ENCODE assay signal across 23 cellular contexts in genomic region chr5:96322217-96322616, GRCh38.
"Had no signal": no experiment of that assay in that cellular context is flagged by ENCODE, and none has a peak within 500 bp of the region (broad histone marks: within the 10 kb centered on the region; RNA-seq: fewer than 3 reads in every experiment).

No MANE protein-coding gene starts in this region.

- H3K9me3 ChIP-seq: breast epithelium, heart left ventricle, sigmoid colon, spleen, suprapubic skin, transverse colon, uterus had no signal

- H3K4me1 ChIP-seq: breast epithelium, heart left ventricle, sigmoid colon, spleen, suprapubic skin, transverse colon, uterus had no signal

- H3K4me3 ChIP-seq: breast epithelium, heart left ventricle, lung, sigmoid colon, spleen, suprapubic skin, transverse colon, uterus had no signal

- ATAC-seq: activated CD4-positive, alpha-beta T cell treated with anti-CD3 and anti-CD28 coated beads for 36 hours; activated T-cell treated with anti-CD3 and anti-CD28 coated beads, Interleukin-2, amount 50 U/mL, for 4 hours; effector memory CD8-positive, alpha-beta T cell; heart left ventricle; left colon; naive thymus-derived CD4-positive, alpha-beta T cell; stimulated activated naive CD8-positive, alpha-beta T cell treated with anti-CD3 and anti-CD28 coated beads, Interleukin-15, amount 100 ng/mL, for 72 hours had no signal

- DNase-seq: activated B cell treated with CpG ODN at 0.5 μM for 24 hours; activated CD4-positive, alpha-beta T cell treated with anti-CD3 and anti-CD28 coated beads for 36 hours; activated CD4-positive, alpha-beta T cell treated with anti-CD3 and anti-CD28 coated beads, Interleukin-2, amount 50 U/mL, for 48 hours; activated CD8-positive, alpha-beta memory T cell treated with anti-CD3 and anti-CD28 coated beads, Interleukin-2, amount 50 U/mL, for 48 hours; activated naive CD4-positive, alpha-beta T cell treated with Interleukin-2 at 50 U/mL for 16 hours; activated naive CD8-positive, alpha-beta T cell treated with anti-CD3 and anti-CD28 coated beads for 36 hours; activated T-cell treated with anti-CD3 and anti-CD28 coated beads, Interleukin-2, amount 50 U/mL, for 4 hours; amniotic stem cell; effector memory CD8-positive, alpha-beta T cell; heart left ventricle; left colon; naive thymus-derived CD4-positive, alpha-beta T cell; sigmoid colon; spleen; stimulated activated CD4-positive, alpha-beta T cell treated with anti-CD3 and anti-CD28 coated beads, Interleukin-4, amount 100 ng/mL, for 1 hour; stimulated activated naive CD8-positive, alpha-beta T cell treated with anti-CD3 and anti-CD28 coated beads, Interleukin-15, amount 100 ng/mL, for 72 hours; T-helper 1 cell; T1000; transverse colon; uterus had no signal

- H3K27me3 ChIP-seq: breast epithelium, heart left ventricle, sigmoid colon, spleen, suprapubic skin, transverse colon, uterus had no signal

- H3K27ac ChIP-seq: breast epithelium, heart left ventricle, sigmoid colon, spleen, suprapubic skin, transverse colon, uterus had no signal

- H3K36me3 ChIP-seq: breast epithelium, heart left ventricle, sigmoid colon, spleen, suprapubic skin, transverse colon, uterus had no signal
